8 cellular contexts compared by ENCODE assay signal in the genomic region with DNA sequence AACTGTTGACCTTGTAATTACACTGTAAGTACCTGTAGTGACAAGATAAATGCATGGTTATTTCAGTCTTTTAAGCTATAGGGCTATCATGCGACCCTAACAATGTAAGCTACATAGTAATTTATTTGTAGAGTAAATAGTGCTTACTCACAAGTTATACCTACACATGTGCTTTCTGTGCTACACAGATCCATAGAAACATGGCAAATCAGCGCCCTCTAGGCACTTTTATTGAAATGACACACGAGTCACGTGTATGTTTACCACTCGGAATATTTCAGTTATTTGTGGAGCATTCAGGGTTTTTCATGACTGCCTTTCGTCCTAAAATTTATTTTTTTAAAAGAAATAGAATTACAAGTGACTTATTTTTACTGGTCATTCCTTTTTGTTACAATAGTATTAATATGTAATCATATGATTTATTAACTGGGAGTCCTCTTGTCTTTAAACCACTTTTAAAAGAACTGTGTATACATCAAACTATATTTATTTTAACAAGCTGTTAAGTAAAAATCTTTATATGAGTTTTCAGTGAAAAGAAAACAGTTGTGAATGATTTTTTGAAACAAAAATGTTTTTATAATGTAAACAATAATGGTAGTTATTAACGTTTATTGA.
DNase-seq lines count a peak whose midpoint lies in the region; ATAC-seq, FAIRE-seq and TF ChIP-seq lines count a peak whose summit lies in the region.

No MANE protein-coding gene starts in this region.

- 0 out of 2 replicates have a peak, but pooled peaks have one; percentile 13 for TF ChIP-seq RAD21 in HepG2 (CRISPR knock-in tag; IDR thresholded peaks at IDR 0.05)

- H3K9ac ChIP-seq in HepG2 (ENCODE audit: insufficient read depth, low read depth, low read length): no peak overlapping the region

- no TSS peak for BruUV-seq in HepG2 (replicated peaks; lab: Mats Ljungman, UMichigan)

- no peak for FAIRE-seq in HepG2 (lab: Jason Lieb, UNC)

- TF ChIP-seq CTCF in brain microvascular endothelial cell (IDR thresholded peaks at IDR 0.05; ENCODE audit: low read depth, low read length, missing control alignments) (peak; percentile 54), HepG2 (CRISPR knock-in tag; IDR thresholded peaks at IDR 0.05) (peak; percentile 62), gastrocnemius medialis (IDR thresholded peaks at IDR 0.05 in 4 of 5, conservative IDR thresholded peaks at IDR 0.05 in 1 of 5) (no peak)

- TF ChIP-seq POLR2A in HepG2 (IDR thresholded peaks at IDR 0.05; ENCODE audit: insufficient read depth in 1 of 2, low read depth in 2 of 2, low read length in 2 of 2): no peak
- TF ChIP-seq POLR2A in gastrocnemius medialis (IDR thresholded peaks at IDR 0.05): no peak

- H3K36me3 ChIP-seq in brain microvascular endothelial cell (replicated peaks) (no peaks in the 10 kb centered on the region), HepG2 (replicated peaks in 1 of 2; ENCODE audit: control insufficient read depth in 1 of 2, insufficient read depth in 2 of 2, low read length in 2 of 2) (no peaks in the 10 kb centered on the region), gastrocnemius medialis (no peaks in the 10 kb centered on the region)

- CTCF ChIA-PET in HepG2 (lab: Yijun Ruan, JAX; ENCODE audit: low intra/inter-chr PET ratio, low total read pairs): no interaction called here

- H3K27me3 ChIP-seq in brain microvascular endothelial cell (replicated peaks) (no peaks in the 10 kb centered on the region), HepG2 (ENCODE audit: control insufficient read depth in 1 of 2, insufficient read depth in 2 of 2, low read length in 2 of 2) (no peaks in the 10 kb centered on the region), gastrocnemius medialis (no peaks in the 10 kb centered on the region)

- H3K4me1 ChIP-seq in HepG2 (ENCODE audit: insufficient read depth, low read length): no peaks in the 10 kb centered on the region
- H3K4me1 ChIP-seq in gastrocnemius medialis: no peaks in the 10 kb centered on the region

- TF ChIP-seq EP300 in HepG2 (IDR thresholded peaks at IDR 0.05; ENCODE audit: low read depth in 2 of 2, low read length in 2 of 2): no peak
- no peak for TF ChIP-seq EP300 in HepG2 (CRISPR knock-in tag; IDR thresholded peaks at IDR 0.05; ENCODE audit: borderline replicate concordance)

- DNase-seq in SIG-M5 treated with dmso at 0.1 percent for 504 hours (lab: John Stamatoyannopoulos, UW; ENCODE audit: unreplicated experiment) (peak; percentile 37), SIG-M5 (lab: John Stamatoyannopoulos, UW) (no peak), NCI-H2227 (lab: John Stamatoyannopoulos, UW; ENCODE audit: unreplicated experiment) (peak; percentile 43), brain microvascular endothelial cell (peak; percentile 43), HepG2 (ENCODE audit: low spot score) (peak; percentile 21), gastrocnemius medialis (no peak), germinal center (ENCODE audit: low spot score) (no peak)

- H2AFZ ChIP-seq in HepG2 (ENCODE audit: low read length): no peak overlapping the region

- H3K4me3 ChIP-seq in brain microvascular endothelial cell (ENCODE audit: low read depth, low read length): no peak overlapping the region
- no peak overlapping the region for H3K4me3 ChIP-seq in HepG2 (replicated peaks in 1 of 3; ENCODE audit: insufficient read depth in 1 of 3, low read depth in 2 of 3, low read length in 3 of 3)
- H3K4me3 ChIP-seq in gastrocnemius medialis: no peak overlapping the region

- POLR2A ChIA-PET in HepG2 (lab: Yijun Ruan, JAX): no interaction called here

- in situ Hi-C loops in brain microvascular endothelial cell (cut with HindIII; ENCODE audit: low pct_ligation_motif_present, low sequenced_read_pairs): no loop called here
- in situ Hi-C loops in HepG2 (cut with HindIII; ENCODE audit: extremely low pct_ligation_motif_present, low pct_unique_long_range_greater_than_20kb): no loop called here
- in situ Hi-C loops in gastrocnemius medialis (cut with MboI; ENCODE audit: low sequenced_read_pairs in 4 of 4): no loop called here

- H3K9me3 ChIP-seq in HepG2 (ENCODE audit: low read length) (no peaks in the 10 kb centered on the region), gastrocnemius medialis (no peaks in the 10 kb centered on the region)

- no peaks in the 10 kb centered on the region for H4K20me1 ChIP-seq in HepG2 (ENCODE audit: insufficient read depth, low read length)

- no peak overlapping the region for H3K27ac ChIP-seq in brain microvascular endothelial cell
- H3K27ac ChIP-seq in HepG2 (ENCODE audit: extremely low read length, insufficient read depth, low read length): no peak overlapping the region
- no peak overlapping the region for H3K27ac ChIP-seq in gastrocnemius medialis

- ATAC-seq in HG02759 (IDR thresholded peaks at IDR 0.05; ENCODE audit: unreplicated experiment): peak; percentile 84
- peak; percentile 83 for ATAC-seq in HepG2
- ATAC-seq in gastrocnemius medialis: no peak

- no peaks in the 10 kb centered on the region for H3K79me2 ChIP-seq in HepG2 (ENCODE audit: insufficient read depth, low read length)

- no peak overlapping the region for H3K4me2 ChIP-seq in HepG2 (ENCODE audit: low read depth, low read length)

- WGBS in HepG2 (ENCODE audit: low lambda C conversion rate): under 1% methylated on average over 7 of the region's 7 CpGs

- intact Hi-C loops in HepG2 (cut with micrococcal nuclease; ENCODE audit: unreplicated experiment) (no loop called here), gastrocnemius medialis (cut with DNase I; ENCODE audit: low total_unique reads) (no loop called here)

TF ChIP-seq in HepG2, 621 proteins besides CTCF, POLR2A, EP300 and RAD21 (continues in another document):
- no peak for TF ChIP-seq CBFB (CRISPR knock-in tag; IDR thresholded peaks at IDR 0.05)
- TF ChIP-seq SRSF9 (IDR thresholded peaks at IDR 0.05; ENCODE audit: borderline replicate concordance, insufficient read depth, low read depth, low read length, poor library complexity, severe bottlenecking): no peak
- no peak for TF ChIP-seq CAMTA2 (CRISPR knock-in tag; IDR thresholded peaks at IDR 0.05; ENCODE audit: borderline replicate concordance)
- no peak for TF ChIP-seq ZNF251 (CRISPR knock-in tag; IDR thresholded peaks at IDR 0.05)
- no peak for TF ChIP-seq TBP (CRISPR knock-in tag; IDR thresholded peaks at IDR 0.05)
- TF ChIP-seq, protein P1, sequence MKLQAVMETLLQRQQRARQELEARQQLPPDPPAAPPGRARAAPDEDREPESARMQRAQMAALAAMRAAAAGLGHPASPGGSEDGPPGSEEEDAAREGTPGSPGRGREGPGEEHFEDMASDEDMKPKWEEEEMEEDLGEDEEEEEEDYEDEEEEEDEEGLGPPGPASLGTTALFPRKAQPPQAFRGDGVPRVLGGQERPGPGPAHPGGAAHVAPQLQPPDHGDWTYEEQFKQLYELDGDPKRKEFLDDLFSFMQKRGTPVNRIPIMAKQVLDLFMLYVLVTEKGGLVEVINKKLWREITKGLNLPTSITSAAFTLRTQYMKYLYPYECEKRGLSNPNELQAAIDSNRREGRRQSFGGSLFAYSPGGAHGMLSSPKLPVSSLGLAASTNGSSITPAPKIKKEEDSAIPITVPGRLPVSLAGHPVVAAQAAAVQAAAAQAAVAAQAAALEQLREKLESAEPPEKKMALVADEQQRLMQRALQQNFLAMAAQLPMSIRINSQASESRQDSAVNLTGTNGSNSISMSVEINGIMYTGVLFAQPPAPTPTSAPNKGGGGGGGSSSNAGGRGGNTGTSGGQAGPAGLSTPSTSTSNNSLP (IDR thresholded peaks at IDR 0.05; ENCODE audit: low read depth, low read length): peak; percentile 68
- TF ChIP-seq NFKBIZ (CRISPR knock-in tag; IDR thresholded peaks at IDR 0.05): no peak
- no peak for TF ChIP-seq HCFC1 (IDR thresholded peaks at IDR 0.05; ENCODE audit: low read depth, low read length)
- TF ChIP-seq GZF1 (CRISPR knock-in tag; IDR thresholded peaks at IDR 0.05): no peak
- TF ChIP-seq, protein P2, sequence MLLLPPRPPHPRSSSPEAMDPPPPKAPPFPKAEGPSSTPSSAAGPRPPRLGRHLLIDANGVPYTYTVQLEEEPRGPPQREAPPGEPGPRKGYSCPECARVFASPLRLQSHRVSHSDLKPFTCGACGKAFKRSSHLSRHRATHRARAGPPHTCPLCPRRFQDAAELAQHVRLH (CRISPR knock-in tag; IDR thresholded peaks at IDR 0.05; ENCODE audit: borderline replicate concordance, low read depth): no peak
- TF ChIP-seq, protein P3, sequence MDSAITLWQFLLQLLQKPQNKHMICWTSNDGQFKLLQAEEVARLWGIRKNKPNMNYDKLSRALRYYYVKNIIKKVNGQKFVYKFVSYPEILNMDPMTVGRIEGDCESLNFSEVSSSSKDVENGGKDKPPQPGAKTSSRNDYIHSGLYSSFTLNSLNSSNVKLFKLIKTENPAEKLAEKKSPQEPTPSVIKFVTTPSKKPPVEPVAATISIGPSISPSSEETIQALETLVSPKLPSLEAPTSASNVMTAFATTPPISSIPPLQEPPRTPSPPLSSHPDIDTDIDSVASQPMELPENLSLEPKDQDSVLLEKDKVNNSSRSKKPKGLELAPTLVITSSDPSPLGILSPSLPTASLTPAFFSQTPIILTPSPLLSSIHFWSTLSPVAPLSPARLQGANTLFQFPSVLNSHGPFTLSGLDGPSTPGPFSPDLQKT (CRISPR knock-in tag; IDR thresholded peaks at IDR 0.05; ENCODE audit: borderline replicate concordance): no peak

Comparison
In these comparisons a context has a peak if more than half of its experiments do, and no peak if none do; other contexts are left out.
1. DNase-seq: peak in SIG-M5 treated with dmso at 0.1 percent for 504 hours (single experiment), NCI-H2227 (single experiment), brain microvascular endothelial cell (single experiment) and HepG2 (single experiment); none in SIG-M5 (single experiment), gastrocnemius medialis (0 of 2) and germinal center (single experiment).
2. ATAC-seq: peak in HG02759 (single experiment) and HepG2 (single experiment); none in gastrocnemius medialis (0 of 2).
3. CTCF ChIP-seq: peak in brain microvascular endothelial cell (single experiment) and HepG2 (single experiment); none in gastrocnemius medialis (0 of 5).